Comparison of ENCODE assay signal across 1 cellular context in genomic region chr11:34053161-34053686, GRCh38.
A peak's percentile ranks its signal among the peaks of the same experiment; 100 is the strongest.
TF ChIP-seq lines count a peak whose summit lies in the region.

No MANE protein-coding gene starts in this region.

TF ChIP-seq in HEK293, 187 proteins besides CTCF, POLR2A, EP300 and RAD21 (continued from another document):
- TF ChIP-seq ZNF660 (tag by site-specific recombination; IDR thresholded peaks at IDR 0.05) = 0 out of 2 replicates have a peak, but pooled peaks have one; percentile 20
- TF ChIP-seq SALL2 (tag by site-specific recombination; IDR thresholded peaks at IDR 0.05; ENCODE audit: borderline replicate concordance) = no peak
- peak; percentile 59; the same call in 1 of the 2 replicates for TF ChIP-seq KLF10 (tag by site-specific recombination; IDR thresholded peaks at IDR 0.05)
- TF ChIP-seq ZNF398 (tag by site-specific recombination; IDR thresholded peaks at IDR 0.05) = 0 out of 2 replicates have a peak, but pooled peaks have one; percentile 31
- TF ChIP-seq BCL11A (tag by site-specific recombination; IDR thresholded peaks at IDR 0.05; ENCODE audit: low read depth) = no peak
- TF ChIP-seq SP2 (tag by site-specific recombination; IDR thresholded peaks at IDR 0.05) = peak; percentile 43
- no peak for TF ChIP-seq ZNF140 (tag by site-specific recombination; IDR thresholded peaks at IDR 0.05)
- TF ChIP-seq ZNF2 (tag by site-specific recombination; IDR thresholded peaks at IDR 0.05) = no peak
- peak; percentile 55; the same call in 1 of the 2 replicates for TF ChIP-seq PATZ1 (tag by site-specific recombination; IDR thresholded peaks at IDR 0.05)
- TF ChIP-seq GLIS1 (tag by site-specific recombination; IDR thresholded peaks at IDR 0.05) = no peak
- TF ChIP-seq ZNF580 (tag by site-specific recombination; IDR thresholded peaks at IDR 0.05) = no peak
- TF ChIP-seq ZNF555 (tag by site-specific recombination; conservative IDR thresholded peaks at IDR 0.05) = no peak
- TF ChIP-seq ZBTB17 (tag by site-specific recombination; IDR thresholded peaks at IDR 0.05) = peak; percentile 59
- no peak for TF ChIP-seq SETDB1 (IDR thresholded peaks at IDR 0.05; ENCODE audit: insufficient read length, low read length)
- TF ChIP-seq ZNF155 (tag by site-specific recombination; IDR thresholded peaks at IDR 0.05) = no peak
- no peak for TF ChIP-seq ZNF548 (tag by site-specific recombination; IDR thresholded peaks at IDR 0.05)
- no peak for TF ChIP-seq GFI1B (tag by site-specific recombination; IDR thresholded peaks at IDR 0.05)
- peak; percentile 80 for TF ChIP-seq ZNF335 (tag by site-specific recombination; conservative IDR thresholded peaks at IDR 0.05)
- TF ChIP-seq ZBTB8A (tag by site-specific recombination; IDR thresholded peaks at IDR 0.05) = no peak
- no peak for TF ChIP-seq ZNF707 (tag by site-specific recombination; IDR thresholded peaks at IDR 0.05)
- peak; percentile 90 for TF ChIP-seq PRDM10 (tag by site-specific recombination; IDR thresholded peaks at IDR 0.05)
- TF ChIP-seq ZNF48 (tag by site-specific recombination; IDR thresholded peaks at IDR 0.05) = no peak
TF ChIP-seq in HEK293: peak in this region for 14.
